ENCODE assay signal across 12 cellular contexts in the genomic region with DNA sequence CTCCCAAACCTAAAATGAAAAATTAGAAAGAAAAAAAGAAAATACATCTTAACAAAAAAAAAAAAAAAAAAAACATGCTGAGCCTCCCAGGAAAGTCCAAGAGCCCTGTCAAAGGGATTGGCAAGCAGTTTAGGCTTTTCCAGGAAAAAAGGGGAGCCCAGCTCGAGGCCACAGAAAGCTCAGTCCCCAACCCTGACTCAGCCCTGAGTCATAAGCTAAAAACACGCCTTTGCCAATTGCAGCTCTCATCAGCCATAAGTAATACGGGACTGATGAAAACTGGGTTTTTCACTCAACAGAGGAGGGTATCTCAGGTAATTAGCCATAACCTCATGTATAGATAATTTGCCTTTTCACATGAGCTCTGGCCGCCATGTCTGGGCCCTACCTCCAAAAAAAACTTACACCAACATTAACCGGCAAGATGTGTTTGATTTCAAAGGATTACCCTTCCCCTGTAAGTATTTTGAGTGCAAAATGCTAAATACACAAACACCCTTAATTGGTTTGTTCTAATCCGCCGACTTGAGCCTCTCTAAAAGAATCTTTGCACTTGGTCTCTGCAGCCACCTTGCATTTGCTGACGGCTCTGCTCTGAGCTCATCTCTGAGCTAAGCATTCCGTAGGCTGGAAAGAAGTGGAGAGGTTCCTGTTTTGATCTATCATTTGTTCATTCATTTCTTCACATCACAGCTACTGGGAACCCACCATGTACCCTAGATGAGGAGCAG.
DNase-seq lines count a peak whose midpoint lies in the region; ATAC-seq and TF ChIP-seq lines count a peak whose summit lies in the region.
"Had no signal": no experiment of that assay in that cellular context is flagged by ENCODE, and none has a peak within 500 bp of the region (broad histone marks: within the 10 kb centered on the region; RNA-seq: fewer than 3 reads in every experiment).

No MANE protein-coding gene starts in this region.

- ATAC-seq in SK-N-SH treated with all-trans-retinoic acid at 6 μM for 48 hours (peak; percentile 57; the same call in 2 of the 3 replicates), HG03139 (IDR thresholded peaks at IDR 0.05; ENCODE audit: unreplicated experiment) (no peak)

- no peaks in the 10 kb centered on the region for H3K36me3 Mint-ChIP-seq in H9 (ENCODE audit: insufficient read depth in 1 of 3, low read depth in 3 of 3)

- H3K9me3 ChIP-seq in H9 (ENCODE audit: control insufficient read depth, low read depth, low read length): no peaks in the 10 kb centered on the region

- no peak overlapping the region for H2AFZ ChIP-seq in H9 (ENCODE audit: low read length)

- no peak overlapping the region for H3K4me3 Mint-ChIP-seq in H9
- H3K4me3 Mint-ChIP-seq: CD8-positive, alpha-beta memory T cell had no signal

- H4K20me1 ChIP-seq in H9 (ENCODE audit: control insufficient read depth, insufficient read depth, insufficient read length): no peaks in the 10 kb centered on the region

- no peak overlapping the region for H4K91ac ChIP-seq in H9 (ENCODE audit: insufficient read length, low read depth, low read length)

- no peaks in the 10 kb centered on the region for H3K79me1 ChIP-seq in H9 (ENCODE audit: insufficient read depth, low read depth, low read length, poor library complexity, severe bottlenecking)

- no peak overlapping the region for H2BK15ac ChIP-seq in H9 (ENCODE audit: low read depth, low read length)

- H3K23me2 ChIP-seq in H9 (ENCODE audit: insufficient read length, low read depth, low read length, poor library complexity, severe bottlenecking): no peaks in the 10 kb centered on the region

- no peak overlapping the region for H3K56ac ChIP-seq in H9 (ENCODE audit: insufficient read length, low read depth, low read length)

- no peak overlapping the region for H3K4me2 ChIP-seq in H9 (ENCODE audit: insufficient read depth, insufficient read length, low read length)

- no peak overlapping the region for H3K27ac Mint-ChIP-seq in H9

- no peak overlapping the region for H3K9ac ChIP-seq in H9 (ENCODE audit: extremely low read depth, insufficient read length, low read length)

- H3K27me3 Mint-ChIP-seq in H9 (ENCODE audit: low read depth): no peaks in the 10 kb centered on the region

- no peak overlapping the region for H2AK5ac ChIP-seq in H9 (ENCODE audit: insufficient read length, low read length)

- H3K79me2 ChIP-seq in H9 (ENCODE audit: insufficient read depth, low read length): no peaks in the 10 kb centered on the region

- no peaks in the 10 kb centered on the region for H3K4me1 ChIP-seq in H9 (ENCODE audit: insufficient read depth, low read length)

- H3K9me3 Mint-ChIP-seq in H9: 0 out of 5 replicates have a peak, but pooled peaks cover 0 to 2% of the 10 kb centered on the region in 2 experiments
- H3K9me3 Mint-ChIP-seq: CD8-positive, alpha-beta memory T cell had no signal

- no peak overlapping the region for H3K23ac ChIP-seq in H9 (ENCODE audit: insufficient read length, low read depth, low read length)

- no peak for TF ChIP-seq CTCF in H9 (conservative IDR thresholded peaks at IDR 0.05)

- H2BK5ac ChIP-seq in H9 (ENCODE audit: insufficient read length, low read length): no peak overlapping the region

- H3K14ac ChIP-seq in H9 (ENCODE audit: insufficient read depth, low read length): no peak overlapping the region

- H3K4me1 Mint-ChIP-seq in H9: peaks cover 8 to 11% of the 10 kb centered on the region in 2 experiments

- no peak overlapping the region for H3K18ac ChIP-seq in H9 (ENCODE audit: insufficient read length, low read depth, low read length)

- no peak overlapping the region for H3K27ac ChIP-seq in H9 (ENCODE audit: insufficient read length, low read depth, low read length)
- H3K27ac ChIP-seq: SK-N-MC had no signal

- no peak overlapping the region for H4K8ac ChIP-seq in H9 (replicated peaks; ENCODE audit: insufficient read length, low read depth, low read length)

- H3K4ac ChIP-seq in H9 (ENCODE audit: low read depth, low read length): no peak overlapping the region

- H3K27me3 ChIP-seq in H9 (ENCODE audit: insufficient read depth, low read length): no peaks in the 10 kb centered on the region; the same call in 1 of the 2 replicates

- DNase-seq in stimulated activated CD4-positive, alpha-beta T cell treated with anti-CD3 and anti-CD28 coated beads, Interleukin-15, amount 100 ng/mL, for 24 hours: peak; percentile 41
- no peak for DNase-seq in stimulated activated CD4-positive, alpha-beta T cell treated with anti-CD3 and anti-CD28 coated beads, Interleukin-12 subunit alpha, Interleukin-12 subunit beta, amount 100 ng/mL, for 4 hours
- DNase-seq in islet precursor cell (peak; percentile 45), NCI-H526 (lab: John Stamatoyannopoulos, UW) (no peak), H9 (no peak), COLO829 (ENCODE audit: low spot score) (no peak)
- DNase-seq: CD8-positive, alpha-beta memory T cell; NCI-H2227 treated with DMSO at 0.1 percent for 48 hours; stimulated activated naive CD4-positive, alpha-beta T cell had no signal

- no peak overlapping the region for H2BK20ac ChIP-seq in H9 (ENCODE audit: low read depth, low read length, poor library complexity, severe bottlenecking)

- no peak overlapping the region for H2BK120ac ChIP-seq in H9 (ENCODE audit: low read depth, low read length, poor library complexity, severe bottlenecking)

- H4K5ac ChIP-seq in H9 (ENCODE audit: insufficient read length, low read depth, low read length): no peak overlapping the region

- H2BK12ac ChIP-seq in H9 (ENCODE audit: insufficient read length, low read depth, low read length): no peak overlapping the region

- H3T11ph ChIP-seq in H9 (ENCODE audit: low read length): no peak overlapping the region

- no CpG with 5 or more reads among the region's 9 CpGs for WGBS in H9 (ENCODE audit: extremely low coverage, insufficient read length, low lambda C conversion rate)

TF ChIP-seq in SK-N-SH treated with all-trans-retinoic acid at 6 μM for 48 hours, 23 proteins besides CTCF, POLR2A, EP300 and RAD21:
- TF ChIP-seq TCF4 (CRISPR knock-in tag; IDR thresholded peaks at IDR 0.05; ENCODE audit: borderline replicate concordance) (no peak), ZNF70 (CRISPR knock-in tag; IDR thresholded peaks at IDR 0.05) (no peak), ESRRG (CRISPR knock-in tag; IDR thresholded peaks at IDR 0.05) (no peak), CSDC2 (CRISPR knock-in tag; IDR thresholded peaks at IDR 0.05) (no peak), ZC3H10 (CRISPR knock-in tag; IDR thresholded peaks at IDR 0.05) (no peak)
- TF ChIP-seq, protein P1, sequence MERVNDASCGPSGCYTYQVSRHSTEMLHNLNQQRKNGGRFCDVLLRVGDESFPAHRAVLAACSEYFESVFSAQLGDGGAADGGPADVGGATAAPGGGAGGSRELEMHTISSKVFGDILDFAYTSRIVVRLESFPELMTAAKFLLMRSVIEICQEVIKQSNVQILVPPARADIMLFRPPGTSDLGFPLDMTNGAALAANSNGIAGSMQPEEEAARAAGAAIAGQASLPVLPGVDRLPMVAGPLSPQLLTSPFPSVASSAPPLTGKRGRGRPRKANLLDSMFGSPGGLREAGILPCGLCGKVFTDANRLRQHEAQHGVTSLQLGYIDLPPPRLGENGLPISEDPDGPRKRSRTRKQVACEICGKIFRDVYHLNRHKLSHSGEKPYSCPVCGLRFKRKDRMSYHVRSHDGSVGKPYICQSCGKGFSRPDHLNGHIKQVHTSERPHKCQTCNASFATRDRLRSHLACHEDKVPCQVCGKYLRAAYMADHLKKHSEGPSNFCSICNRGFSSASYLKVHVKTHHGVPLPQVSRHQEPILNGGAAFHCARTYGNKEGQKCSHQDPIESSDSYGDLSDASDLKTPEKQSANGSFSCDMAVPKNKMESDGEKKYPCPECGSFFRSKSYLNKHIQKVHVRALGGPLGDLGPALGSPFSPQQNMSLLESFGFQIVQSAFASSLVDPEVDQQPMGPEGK (CRISPR knock-in tag; IDR thresholded peaks at IDR 0.05; ENCODE audit: borderline replicate concordance): no peak
TF ChIP-seq in SK-N-SH treated with all-trans-retinoic acid at 6 μM for 48 hours: peak in this region for 0.

Comparison
In these comparisons a context has a peak if more than half of its experiments do, and no peak if none do; other contexts are left out.
1. DNase-seq: peak in stimulated activated CD4-positive, alpha-beta T cell treated with anti-CD3 and anti-CD28 coated beads, Interleukin-15, amount 100 ng/mL, for 24 hours (single experiment) and islet precursor cell (single experiment); none in stimulated activated CD4-positive, alpha-beta T cell treated with anti-CD3 and anti-CD28 coated beads, Interleukin-12 subunit alpha, Interleukin-12 subunit beta, amount 100 ng/mL, for 4 hours (single experiment), NCI-H526 (0 of 2), H9 (single experiment) and COLO829 (single experiment).